Comparison of ENCODE assay signal across 35 cellular contexts in the genomic region with DNA sequence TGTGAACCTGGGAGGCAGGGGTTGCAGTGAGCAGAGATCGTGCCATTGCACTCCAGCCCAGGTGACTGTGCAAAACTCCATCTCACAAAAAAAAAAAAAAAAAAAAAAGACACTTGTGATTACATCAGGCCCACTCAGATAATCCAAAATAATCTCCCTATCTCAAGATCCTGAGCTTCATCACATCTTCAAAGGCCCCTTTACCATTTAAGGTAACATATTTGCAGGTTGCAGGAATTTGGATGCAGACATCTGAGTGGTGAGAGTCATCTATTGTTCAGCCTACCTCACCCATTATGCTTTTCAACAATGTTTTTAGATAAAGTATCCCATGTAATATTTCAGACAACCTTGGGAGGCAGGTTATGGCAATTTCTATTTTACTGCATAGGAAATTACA. TPM values are rescaled to one million over a fixed set of nuclear protein-coding genes. Genes with fewer than 3 reads are reported as not detected.
DNase-seq lines count a peak whose midpoint lies in the region; ATAC-seq, FAIRE-seq and TF ChIP-seq lines count a peak whose summit lies in the region.
"Had no signal": no experiment of that assay in that cellular context is flagged by ENCODE, and none has a peak within 500 bp of the region (broad histone marks: within the 10 kb centered on the region; RNA-seq: fewer than 3 reads in every experiment).

No MANE protein-coding gene starts in this region.

- peaks cover 14% of the 10 kb centered on the region for H3K4me1 ChIP-seq in GM23338 (ENCODE audit: insufficient read depth)
- H3K4me1 ChIP-seq in H1 (replicated peaks in 1 of 4; ENCODE audit: control insufficient read depth in 3 of 4, insufficient read depth in 4 of 4, low read length in 3 of 4) = peaks cover 3 to 14% (median 7%) of the 10 kb centered on the region in 4 experiments
- peaks cover 10% of the 10 kb centered on the region for H3K4me1 ChIP-seq in mesendoderm (ENCODE audit: control insufficient read depth, low read depth, low read length)
- no peaks in the 10 kb centered on the region for H3K4me1 ChIP-seq in aorta (ENCODE audit: control insufficient read depth in 1 of 2, insufficient read depth in 2 of 2, low read length in 2 of 2)
- H3K4me1 ChIP-seq: A549; BLaER1; BLaER1 treated with 17β-estradiol and CSF1 and Interleukin-3, amounts not matched to agents 10 nM and 100 nM; Caco-2 had no signal

- H3K79me1 ChIP-seq in H1 (ENCODE audit: low read depth, low read length) = no peaks in the 10 kb centered on the region
- no peaks in the 10 kb centered on the region for H3K79me1 ChIP-seq in mesendoderm (ENCODE audit: low read length)

- peaks cover 4% of the 10 kb centered on the region; the same call in 1 of the 3 replicates for H3K36me3 Mint-ChIP-seq in GM23338 (ENCODE audit: low read depth)
- H3K36me3 Mint-ChIP-seq in T-helper 2 cell treated with Interferon-gamma antibody and Interleukin-4, amounts not matched to agents 5 μg/mL and 100 μg/mL, for 36 hours (ENCODE audit: low read depth) = no peaks in the 10 kb centered on the region
- H3K36me3 Mint-ChIP-seq: CD14-positive monocyte; CD4-positive, alpha-beta memory T cell; CD4-positive, CD25-positive, alpha-beta regulatory T cell; CD8-positive, alpha-beta T cell had no signal

- no peak overlapping the region for H2BK12ac ChIP-seq in H1 (ENCODE audit: low read depth, low read length)

- no peak overlapping the region for H3K4me2 ChIP-seq in GM23338
- no peak overlapping the region for H3K4me2 ChIP-seq in H1 (ENCODE audit: insufficient read depth in 1 of 2, low read depth in 2 of 2, low read length in 2 of 2)
- no peak overlapping the region for H3K4me2 ChIP-seq in mesendoderm (ENCODE audit: low read length)
- H3K4me2 ChIP-seq: A549; BLaER1; BLaER1 treated with 17β-estradiol and CSF1 and Interleukin-3, amounts not matched to agents 10 nM and 100 nM had no signal

- H3K79me2 ChIP-seq in GM23338 (replicated peaks; ENCODE audit: insufficient read depth) (no peaks in the 10 kb centered on the region), H1 (ENCODE audit: control insufficient read depth in 1 of 2, insufficient read depth in 2 of 2, low read length in 2 of 2) (no peaks in the 10 kb centered on the region), mesendoderm (ENCODE audit: control insufficient read depth, insufficient read depth, low read length) (no peaks in the 10 kb centered on the region)

- H3K36me3 ChIP-seq in GM23338 (ENCODE audit: insufficient read depth) (no peaks in the 10 kb centered on the region), H1 (ENCODE audit: control insufficient read depth in 2 of 4, insufficient read depth in 4 of 4, low read length in 3 of 4) (no peaks in the 10 kb centered on the region), mesendoderm (ENCODE audit: control insufficient read depth, insufficient read depth, low read length) (no peaks in the 10 kb centered on the region), aorta (ENCODE audit: control insufficient read depth in 1 of 2, insufficient read depth in 2 of 2, low read length in 1 of 2) (no peaks in the 10 kb centered on the region)
- H3K36me3 ChIP-seq: BE2C; BLaER1; BLaER1 treated with 17β-estradiol and CSF1 and Interleukin-3, amounts not matched to agents 10 nM and 100 nM had no signal

- CTCF ChIA-PET in H1 (lab: Charles Lee; ENCODE audit: partially characterized antibody) = interaction anchor here (1.5 to 1.9 kb wide), 2 partner anchors 17 to 36 kb away, joined by 3 to 4 read pairs; no protein-coding TSS in a partner anchor

- ATAC-seq in GM23338 = no peak
- ATAC-seq in SK-N-SH treated with all-trans-retinoic acid at 6 μM for 48 hours = no peak
- ATAC-seq in aorta (ENCODE audit: low FRiP score) = no peak
- ATAC-seq: A549; CD8-positive, alpha-beta T cell had no signal

- H3F3A ChIP-seq in GM23338 (replicated peaks; ENCODE audit: low read depth) = no peaks in the 10 kb centered on the region

- peaks cover 23% of the 10 kb centered on the region for H3K4me1 Mint-ChIP-seq in GM23338
- H3K4me1 Mint-ChIP-seq in T-helper 2 cell treated with Interferon-gamma antibody and Interleukin-4, amounts not matched to agents 5 μg/mL and 100 μg/mL, for 36 hours (ENCODE audit: low read depth) = no peaks in the 10 kb centered on the region
- H3K4me1 Mint-ChIP-seq: B cell; CD14-positive monocyte; CD4-positive, alpha-beta memory T cell had no signal

- H4K5ac ChIP-seq in H1 (ENCODE audit: insufficient read length, low read depth, low read length) = no peak overlapping the region
- H4K5ac ChIP-seq in mesendoderm (ENCODE audit: low read length) = no peak overlapping the region

- H3K4me3 ChIP-seq in GM23338 = no peak overlapping the region
- no peak overlapping the region for H3K4me3 ChIP-seq in H1 (ENCODE audit: extremely low read depth in 1 of 4, insufficient read depth in 2 of 4, low read depth in 3 of 4, low read length in 4 of 4)
- no peak overlapping the region for H3K4me3 ChIP-seq in mesendoderm (ENCODE audit: low read length)
- no peak overlapping the region for H3K4me3 ChIP-seq in aorta (ENCODE audit: low read length in 2 of 2)
- H3K4me3 ChIP-seq: A549; BLaER1; BLaER1 treated with 17β-estradiol and CSF1 and Interleukin-3, amounts not matched to agents 10 nM and 100 nM had no signal

- FAIRE-seq in H1 (lab: Jason Lieb, UNC) = no peak
- FAIRE-seq: A204.1, A549, D721Med had no signal

- H2BK15ac ChIP-seq in H1 (ENCODE audit: low read length) (no peak overlapping the region), mesendoderm (replicated peaks; ENCODE audit: low read depth) (no peak overlapping the region)

- H3K9me2 ChIP-seq in GM23338 (ENCODE audit: insufficient read depth) = peaks cover 3% of the 10 kb centered on the region; the same call in 1 of the 2 replicates

- no peak overlapping the region for H3K4ac ChIP-seq in H1 (replicated peaks; ENCODE audit: insufficient read length, low read depth, low read length)
- H3K4ac ChIP-seq in mesendoderm (ENCODE audit: low read depth, low read length) = no peak overlapping the region

- WGBS in H1 (ENCODE audit: extremely low coverage in 1 of 2, insufficient coverage in 1 of 2, insufficient read length in 1 of 2, insufficient replicate concordance in 2 of 2, low coverage in 1 of 2, low lambda C conversion rate in 2 of 2, missing lambda C conversion rate in 1 of 2), 2 experiments = 92% methylated on average over 1 of the region's 1 CpG; no CpG with 5 or more reads in 1 of the 2 experiments
- WGBS in mesendoderm (ENCODE audit: extremely low coverage, insufficient coverage, low lambda C conversion rate) = no CpG with 5 or more reads among the region's 1 CpG
- WGBS in aorta, 2 donors = 90 to 93% methylated on average over 1 of the region's 1 CpG

- H3K9me3 ChIP-seq in H1 (ENCODE audit: insufficient read depth in 2 of 2, low read depth in 1 of 2, low read length in 1 of 2) (no peaks in the 10 kb centered on the region), aorta (ENCODE audit: control insufficient read depth, low read length) (no peaks in the 10 kb centered on the region)
- H3K9me3 ChIP-seq: A549; BE2C; BLaER1; BLaER1 treated with 17β-estradiol and CSF1 and Interleukin-3, amounts not matched to agents 10 nM and 100 nM; Caco-2 had no signal

- H3K27ac ChIP-seq in GM23338 (ENCODE audit: low read depth) (no peak overlapping the region), H1 (ENCODE audit: low read depth, low read length) (no peak overlapping the region), mesendoderm (ENCODE audit: low read depth, low read length) (no peak overlapping the region), aorta (ENCODE audit: low read depth in 1 of 2, low read length in 2 of 2) (no peak overlapping the region)
- H3K27ac ChIP-seq: 22Rv1; A549; BLaER1; BLaER1 treated with 17β-estradiol and CSF1 and Interleukin-3, amounts not matched to agents 10 nM and 100 nM; C4-2B had no signal

- H3K27ac Mint-ChIP-seq in GM23338 = 0 out of 2 replicates have a peak overlapping the region, but pooled peaks have one; percentile 49
- no peak overlapping the region for H3K27ac Mint-ChIP-seq in T-helper 2 cell treated with Interferon-gamma antibody and Interleukin-4, amounts not matched to agents 5 μg/mL and 100 μg/mL, for 36 hours
- H3K27ac Mint-ChIP-seq: B cell; CD14-positive monocyte; CD4-positive, alpha-beta memory T cell; CD4-positive, alpha-beta T cell; CD4-positive, CD25-positive, alpha-beta regulatory T cell; CD8-positive, alpha-beta memory T cell; CD8-positive, alpha-beta T cell had no signal

- H3K4me3 Mint-ChIP-seq in GM23338 = no peak overlapping the region
- H3K4me3 Mint-ChIP-seq in T-helper 2 cell treated with Interferon-gamma antibody and Interleukin-4, amounts not matched to agents 5 μg/mL and 100 μg/mL, for 36 hours = no peak overlapping the region
- H3K4me3 Mint-ChIP-seq: B cell; CD14-positive monocyte; CD4-positive, alpha-beta memory T cell; CD4-positive, alpha-beta T cell; CD4-positive, CD25-positive, alpha-beta regulatory T cell; CD8-positive, alpha-beta memory T cell; CD8-positive, alpha-beta T cell had no signal

- intact Hi-C loops in aorta (cut with DNase I) = no loop called here

- H3K14ac ChIP-seq in H1 (ENCODE audit: insufficient read length) = no peak overlapping the region

- peaks cover 5% of the 10 kb centered on the region for H3K27me3 Mint-ChIP-seq in GM23338 (ENCODE audit: insufficient read depth, low read depth, poor library complexity)
- H3K27me3 Mint-ChIP-seq in T-helper 2 cell treated with Interferon-gamma antibody and Interleukin-4, amounts not matched to agents 5 μg/mL and 100 μg/mL, for 36 hours (ENCODE audit: low read depth) = peaks cover 5% of the 10 kb centered on the region
- H3K27me3 Mint-ChIP-seq: CD4-positive, alpha-beta T cell had no signal

- H4K8ac ChIP-seq in H1 (ENCODE audit: extremely low read depth, insufficient read depth, low read length) (no peak overlapping the region), mesendoderm (ENCODE audit: low read depth, low read length) (no peak overlapping the region)

- H3K18ac ChIP-seq in H1 (ENCODE audit: extremely low read depth, low read length) (no peak overlapping the region), mesendoderm (ENCODE audit: low read length) (no peak overlapping the region)

- H3K23ac ChIP-seq in H1 (ENCODE audit: insufficient read length) (no peak overlapping the region), mesendoderm (ENCODE audit: low read length) (no peak overlapping the region)

- H4K91ac ChIP-seq in H1 (replicated peaks; ENCODE audit: insufficient read length, low read length) = no peak overlapping the region

- H3K9ac ChIP-seq in H1 (replicated peaks in 1 of 4; ENCODE audit: extremely low read depth in 1 of 4, low read depth in 3 of 4, low read length in 3 of 4) (no peak overlapping the region), mesendoderm (ENCODE audit: low read length) (no peak overlapping the region)
- H3K9ac ChIP-seq: BLaER1; BLaER1 treated with 17β-estradiol and CSF1 and Interleukin-3, amounts not matched to agents 10 nM and 100 nM had no signal

- 0 out of 3 replicates have a peak, but pooled peaks cover 1% of the 10 kb centered on the region for H3K9me3 Mint-ChIP-seq in GM23338
- H3K9me3 Mint-ChIP-seq in T-helper 2 cell treated with Interferon-gamma antibody and Interleukin-4, amounts not matched to agents 5 μg/mL and 100 μg/mL, for 36 hours = no peaks in the 10 kb centered on the region
- H3K9me3 Mint-ChIP-seq: CD4-positive, alpha-beta T cell; CD8-positive, alpha-beta memory T cell; CD8-positive, alpha-beta T cell had no signal

- DNase-seq in GM23338 (ENCODE audit: low spot score) (no peak), H1 (ENCODE audit: low read depth in 1 of 2, low spot score in 2 of 2) (no peak), mesendoderm (peak; percentile 59), aorta (no peak)
- DNase-seq in T-helper 2 cell treated with Interferon-gamma antibody and Interleukin-4, amounts not matched to agents 5 μg/mL and 100 μg/mL, for 36 hours (ENCODE audit: low spot score) = no peak
- DNase-seq: 8988T; ACHN; AML-193; BE2C; C1 segment of cervical spinal cord; Caco-2; Calu3; CD4-positive, alpha-beta memory T cell; CD4-positive, alpha-beta T cell; CD4-positive, CD25-positive, alpha-beta regulatory T cell; CD8-positive, alpha-beta memory T cell; CD8-positive, alpha-beta T cell; COR-L47; DMS 273 treated with DMSO at 0.1 percent for 48 hours; DMS153; DMS53; DMS79; DMS79 treated with DMSO at 0.1 percent for 48 hours; DND-41; EL had no signal

- no peak overlapping the region for H3K56ac ChIP-seq in H1 (replicated peaks; ENCODE audit: insufficient read length, low read depth, low read length)
- H3K56ac ChIP-seq in mesendoderm (ENCODE audit: low read length) = no peak overlapping the region

- 0 out of 2 replicates have a peak, but pooled peaks cover 2% of the 10 kb centered on the region for H3K23me2 ChIP-seq in H1 (ENCODE audit: low read depth, low read length)

- H3K27me3 ChIP-seq in GM23338 (ENCODE audit: insufficient read depth) (no peaks in the 10 kb centered on the region), H1 (replicated peaks in 1 of 4; ENCODE audit: control insufficient read depth in 3 of 4, extremely low read depth in 1 of 4, insufficient read depth in 3 of 4, low read length in 3 of 4) (no peaks in the 10 kb centered on the region), mesendoderm (ENCODE audit: insufficient read depth, low read length, poor library complexity) (no peaks in the 10 kb centered on the region), aorta (ENCODE audit: control insufficient read depth in 1 of 2, insufficient read depth in 2 of 2, low read length in 1 of 2) (no peaks in the 10 kb centered on the region)
- H3K27me3 ChIP-seq: BE2C; BLaER1; BLaER1 treated with 17β-estradiol and CSF1 and Interleukin-3, amounts not matched to agents 10 nM and 100 nM had no signal

- H2BK20ac ChIP-seq in H1 (ENCODE audit: low read length) = no peak overlapping the region

- no peak for TF ChIP-seq EP300 in H1 (IDR thresholded peaks at IDR 0.05; ENCODE audit: borderline replicate concordance in 1 of 2, low read depth in 2 of 2, low read length in 2 of 2)

- POLR2A ChIA-PET in H1 (lab: Charles Lee; ENCODE audit: partially characterized antibody) = no interaction called here

- H2BK120ac ChIP-seq in H1 (replicated peaks; ENCODE audit: low read depth, low read length) (no peak overlapping the region), mesendoderm (ENCODE audit: low read depth, low read length) (no peak overlapping the region)

- no peaks in the 10 kb centered on the region for H4K20me1 ChIP-seq in GM23338 (replicated peaks; ENCODE audit: insufficient read depth)
- H4K20me1 ChIP-seq in H1 (replicated peaks in 1 of 2; ENCODE audit: control insufficient read depth in 1 of 2, insufficient read depth in 2 of 2, low read length in 2 of 2) = no peaks in the 10 kb centered on the region
- H4K20me1 ChIP-seq: BLaER1; BLaER1 treated with 17β-estradiol and CSF1 and Interleukin-3, amounts not matched to agents 10 nM and 100 nM had no signal

- TF ChIP-seq POLR2A in H1 (IDR thresholded peaks at IDR 0.05; ENCODE audit: control extremely low read depth in 1 of 2, low read depth in 2 of 2, low read length in 2 of 2) = no peak

- TF ChIP-seq CTCF in GM23338 (conservative IDR thresholded peaks at IDR 0.05; ENCODE audit: low read depth in 2 of 2) = no peak
- no peak for TF ChIP-seq CTCF in H1 (IDR thresholded peaks at IDR 0.05; ENCODE audit: control extremely low read depth in 1 of 3, insufficient read depth in 1 of 3, low read depth in 1 of 3, low read length in 3 of 3)

- TF ChIP-seq RAD21 in H1 (IDR thresholded peaks at IDR 0.05 in 1 of 2, conservative IDR thresholded peaks at IDR 0.05 in 1 of 2; ENCODE audit: low read depth in 2 of 2, low read length in 2 of 2) = no peak

- H2BK5ac ChIP-seq in H1 (ENCODE audit: low read depth, low read length) (no peak overlapping the region), mesendoderm (ENCODE audit: low read length) (no peak overlapping the region)

- H2AK5ac ChIP-seq in H1 (ENCODE audit: low read depth, low read length) = no peak overlapping the region
- H2AK5ac ChIP-seq in mesendoderm (ENCODE audit: low read length) = no peak overlapping the region

- H2AFZ ChIP-seq in GM23338 = no peak overlapping the region
- H2AFZ ChIP-seq in H1 (ENCODE audit: low read length) = no peak overlapping the region

RNA-seq across cellular contexts. Expression of a gene that starts 51.4 kb away (rescaled TPM):
- 44.6 and 52.7 TPM in 2 replicates for total RNA-seq in GM23338 (2014; rRNA removed; shearing (Covaris generic))
- 24.3 and 37.5 TPM in 2 replicates for polyA plus RNA-seq in GM23338 (2016; fragmentation: Nextera tagmentation; extraction: Ambion mirVana)
- 67.3 and 69.1 TPM in 2 replicates for total RNA-seq in H1 (2021; fragmentation: NEBNext Ultra II Directional; extraction: Animal tissue kit (Norgen Biotek cat#: 25700))
- polyA plus RNA-seq in H1 (2011; rRNA removed) = 20.7 and 27.0 TPM in 2 replicates
- polyA plus RNA-seq in H1 (2011; cell fraction: cytosol; rRNA removed) = 33.5 TPM
- polyA plus RNA-seq in H1 (2011; cell fraction: nucleus; rRNA removed) = 28.0 TPM
- polyA plus RNA-seq in H1 (2012, experiment 1 of 2) = 35.6 to 50.5 TPM (median 42.4 TPM) in 4 replicates
- 6.3 TPM for polyA plus RNA-seq in H1 (2012, experiment 2 of 2)
- polyA plus RNA-seq in H1 (2013, experiment 1 of 2) = 28.8 TPM
- 29.6 TPM for polyA plus RNA-seq in H1 (2013, experiment 2 of 2)
- 164 and 189 TPM in 2 replicates for polyA minus RNA-seq in H1 (2011; rRNA and poly(A)+ RNA removed)
- 65.8 TPM for polyA minus RNA-seq in H1 (2011; cell fraction: cytosol; rRNA and poly(A)+ RNA removed)
- polyA minus RNA-seq in H1 (2011; cell fraction: nucleus; rRNA and poly(A)+ RNA removed) = 349 TPM
- 27.6 TPM for polyA plus RNA-seq in mesendoderm (2013, experiment 1 of 2)
- polyA plus RNA-seq in mesendoderm (2013, experiment 2 of 2) = 28.5 TPM
- 100 to 1,000 TPM in 1 of 2 donors, 10 to 100 TPM in 1; 69.5 to 109 TPM for total RNA-seq in aorta
- 10 to 100 TPM; 19.9 to 22.2 TPM for polyA plus RNA-seq in aorta
